Comparison of ENCODE assay signal across 8 cellular contexts in the genomic region with DNA sequence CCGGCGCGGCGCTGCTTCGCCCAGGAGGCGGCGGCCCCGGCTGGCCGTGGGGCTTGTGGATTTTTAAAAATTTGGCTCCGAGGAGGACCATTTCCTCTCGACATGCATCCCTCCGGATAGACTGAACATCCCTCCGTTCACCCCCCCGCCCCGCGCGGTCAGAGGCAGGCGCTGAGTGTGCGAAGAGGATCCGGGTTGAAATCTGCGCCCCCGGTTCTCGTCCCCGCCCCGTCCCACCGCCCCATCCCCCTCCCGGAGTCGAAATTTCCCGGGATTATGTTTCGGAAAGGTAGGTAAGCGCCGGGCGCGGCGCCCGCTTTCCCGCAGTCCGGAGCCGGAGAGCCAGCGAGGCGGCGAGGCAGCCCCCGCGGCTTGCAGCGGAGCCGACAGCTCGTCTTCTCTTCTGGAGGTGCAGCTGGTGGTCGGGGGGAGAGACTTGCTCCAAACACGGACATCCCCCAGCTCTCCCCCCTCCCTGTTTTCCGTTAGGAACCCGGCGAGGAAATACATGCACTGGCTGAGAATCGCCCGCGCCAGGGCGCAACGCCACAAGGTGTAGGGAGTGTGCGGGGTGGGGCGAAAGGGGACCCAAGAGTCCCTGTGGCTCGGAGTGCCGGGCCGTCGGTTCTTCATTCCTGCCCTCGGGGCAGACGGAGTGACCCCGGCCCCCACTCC. TPM values are rescaled to one million over a fixed set of nuclear protein-coding genes. Genes with fewer than 3 reads are reported as not detected.
A peak's percentile ranks its signal among the peaks of the same experiment; 100 is the strongest.
DNase-seq lines count a peak whose midpoint lies in the region; ATAC-seq lines count a peak whose summit lies in the region.

TSS of gene PRKCE (plus strand) at position 261 of the 675 bp plus-strand sequence.

- peak within 1 kb of the TSS; percentile 92 for H3K18ac ChIP-seq in trophoblast cell (ENCODE audit: low read length)

- peak within 1 kb of the TSS; percentile 44 for H2BK12ac ChIP-seq in trophoblast cell (ENCODE audit: low read length)

- H3K9me3 ChIP-seq in SK-N-MC (ENCODE audit: low read depth, low read length), result no peaks in the 10 kb centered on the region
- no peaks in the 10 kb centered on the region for H3K9me3 ChIP-seq in adipocyte (ENCODE audit: control insufficient read depth, low read length)
- no peaks in the 10 kb centered on the region for H3K9me3 ChIP-seq in trophoblast cell (ENCODE audit: insufficient read depth, low read depth, low read length)
- no peaks in the 10 kb centered on the region for H3K9me3 ChIP-seq in aorta (ENCODE audit: control insufficient read depth, low read length)

- peak within 1 kb of the TSS; percentile 94 for H2AFZ ChIP-seq in trophoblast cell (ENCODE audit: insufficient read depth, low read length, poor library complexity)

- H2AK5ac ChIP-seq in trophoblast cell (ENCODE audit: low read length), result no peak within 1 kb of the TSS

- H3K79me2 ChIP-seq in trophoblast cell (ENCODE audit: control insufficient read depth, insufficient read depth, low read length, poor library complexity), result no peaks in the 10 kb centered on the region

- intact Hi-C loops in left cardiac atrium (cut with DNase I) (loop anchor here in 1 of 2 donors (5.0 kb wide), 1 partner anchor 121 kb away; no protein-coding TSS in a partner anchor), aorta (cut with DNase I) (no loop called here)

- DNase-seq in SKM-1 (lab: John Stamatoyannopoulos, UW; ENCODE audit: unreplicated experiment), result peak; percentile 9
- DNase-seq in SKM-1 treated with dmso at 0.1 percent for 144 hours (lab: John Stamatoyannopoulos, UW; ENCODE audit: unreplicated experiment), result no peak
- DNase-seq in SK-N-MC (ENCODE audit: low read depth, low spot score), result no peak
- DNase-seq in adipocyte (ENCODE audit: low read depth), result peak; percentile 63
- peak; percentile 76 for DNase-seq in left cardiac atrium
- peak in 1 of 2 donors; percentile 28 for DNase-seq in trophoblast cell
- DNase-seq in aorta, result peak; percentile 79 to 89

- peak within 1 kb of the TSS; percentile 81 for H2BK5ac ChIP-seq in trophoblast cell (ENCODE audit: low read depth, low read length, poor library complexity)

- peak within 1 kb of the TSS; percentile 70 for H4K8ac ChIP-seq in trophoblast cell (ENCODE audit: low read depth, low read length)

- no peaks in the 10 kb centered on the region for H3K27me3 ChIP-seq in adipocyte (replicated peaks; ENCODE audit: control insufficient read depth, insufficient read depth, low read length)
- H3K27me3 ChIP-seq in trophoblast cell (ENCODE audit: insufficient read depth, low read length), result peaks cover 9% of the 10 kb centered on the region
- H3K27me3 ChIP-seq in aorta (ENCODE audit: control insufficient read depth in 1 of 2, insufficient read depth in 2 of 2, low read length in 1 of 2), result no peaks in the 10 kb centered on the region

- H3K9ac ChIP-seq in SK-N-MC (ENCODE audit: insufficient read length) (peak within 1 kb of the TSS; percentile 54), adipocyte (ENCODE audit: low read length) (peak within 1 kb of the TSS; percentile 97), trophoblast cell (ENCODE audit: low read length) (peak within 1 kb of the TSS; percentile 67)

- no peak within 1 kb of the TSS for H3K23ac ChIP-seq in trophoblast cell (ENCODE audit: low read length)

- no peak within 1 kb of the TSS for H4K12ac ChIP-seq in trophoblast cell (ENCODE audit: low read depth, low read length)

- H3K36me3 ChIP-seq in SK-N-MC (ENCODE audit: insufficient read depth, low read length) (no peaks in the 10 kb centered on the region), adipocyte (ENCODE audit: control insufficient read depth, insufficient read depth, low read length, severe bottlenecking) (no peaks in the 10 kb centered on the region), trophoblast cell (ENCODE audit: control insufficient read depth in 1 of 2, insufficient read depth in 2 of 2, low read length in 2 of 2) (no peaks in the 10 kb centered on the region), aorta (ENCODE audit: control insufficient read depth in 1 of 2, insufficient read depth in 2 of 2, low read length in 1 of 2) (no peaks in the 10 kb centered on the region)

- H3K79me1 ChIP-seq in trophoblast cell (ENCODE audit: low read length), result peaks cover 12% of the 10 kb centered on the region

- H3K4me3 ChIP-seq in SK-N-MC (peak within 1 kb of the TSS; percentile 92), adipocyte (ENCODE audit: low read length) (peak within 1 kb of the TSS; percentile 92), trophoblast cell (ENCODE audit: low read depth, low read length) (peak within 1 kb of the TSS; percentile 81), aorta (ENCODE audit: low read length in 2 of 2) (peak within 1 kb of the TSS; percentile 72 to 88)

- peak within 1 kb of the TSS; percentile 87 for H3K14ac ChIP-seq in trophoblast cell (ENCODE audit: low read length)

- H4K91ac ChIP-seq in trophoblast cell (ENCODE audit: low read depth, low read length), result peak within 1 kb of the TSS; percentile 93

- no CpG with 5 or more reads among the region's 66 CpGs for WGBS in trophoblast cell (ENCODE audit: extremely low coverage, insufficient coverage, insufficient read length)
- 0 to 1% methylated on average over 63 to 66 of the region's 66 CpGs for WGBS in aorta, 2 donors

- peak within 1 kb of the TSS; percentile 42 for H3K4ac ChIP-seq in trophoblast cell (ENCODE audit: low read depth, low read length)

- peak within 1 kb of the TSS; percentile 85 for H2BK120ac ChIP-seq in trophoblast cell (ENCODE audit: insufficient read depth, low read length, poor library complexity)

- ATAC-seq in HG03064 (IDR thresholded peaks at IDR 0.05; ENCODE audit: low read depth, unreplicated experiment) (peak; percentile 5), left cardiac atrium (peak; percentile 12 to 36), aorta (ENCODE audit: low FRiP score) (peak; percentile 44)

- H3K27ac ChIP-seq in SK-N-MC (no peak within 1 kb of the TSS), trophoblast cell (ENCODE audit: low read depth, low read length) (peak within 1 kb of the TSS; percentile 90), aorta (ENCODE audit: low read depth in 1 of 2, low read length in 2 of 2) (peak within 1 kb of the TSS; percentile 88 to 93)

- peak within 1 kb of the TSS; percentile 99 for H3K4me2 ChIP-seq in trophoblast cell (ENCODE audit: low read length)

- peaks cover 39% of the 10 kb centered on the region for H3K4me1 ChIP-seq in adipocyte (ENCODE audit: control insufficient read depth, insufficient read depth, low read length)
- H3K4me1 ChIP-seq in trophoblast cell (ENCODE audit: control insufficient read depth in 1 of 2, insufficient read depth in 2 of 2, low read length in 2 of 2), result peaks cover 7 to 19% of the 10 kb centered on the region in 2 experiments
- H3K4me1 ChIP-seq in aorta (ENCODE audit: control insufficient read depth in 1 of 2, insufficient read depth in 2 of 2, low read length in 2 of 2), result no peaks in the 10 kb centered on the region

RNA-seq across cellular contexts. Expression of gene PRKCE, which starts in this region (rescaled TPM):
- total RNA-seq in left cardiac atrium, result 10 to 100 TPM; 17.9 to 24.8 TPM
- 5.3 and 6.0 TPM in 2 replicates for polyA plus RNA-seq in trophoblast cell (2013)
- total RNA-seq in aorta, result 10 to 100 TPM; 20.3 to 23.8 TPM
- 1 to 10 TPM; 1.5 to 2.0 TPM for polyA plus RNA-seq in aorta

Comparison
In these comparisons a context has a peak if more than half of its experiments do, and no peak if none do; other contexts are left out.
1. DNase-seq: peak in SKM-1 (single experiment), adipocyte (single experiment), left cardiac atrium (single experiment) and aorta (2 of 2); none in SKM-1 treated with dmso at 0.1 percent for 144 hours (single experiment) and SK-N-MC (single experiment).
2. Peak in every context shown above with its lines, with median percentiles within 50 percentile points of each other: ATAC-seq, H3K4me3 ChIP-seq and H3K9ac ChIP-seq.